ENCODE assay signal across 1 cellular context in genomic region chr9:87602933-87603643, GRCh38.
A peak's percentile ranks its signal among the peaks of the same experiment; 100 is the strongest.
TF ChIP-seq lines count a peak whose summit lies in the region.

No MANE protein-coding gene starts in this region.

TF ChIP-seq in HEK293, 187 proteins besides CTCF, POLR2A, EP300 and RAD21 (continued from another document):
- peak; percentile 97 for TF ChIP-seq ZBTB44 (tag by site-specific recombination; IDR thresholded peaks at IDR 0.05)
- 0 out of 2 replicates have a peak, but pooled peaks have one; percentile 50 for TF ChIP-seq ZNF639 (tag by site-specific recombination; IDR thresholded peaks at IDR 0.05)
- peak; percentile 16; the same call in 1 of the 2 replicates for TF ChIP-seq ZNF335 (tag by site-specific recombination; conservative IDR thresholded peaks at IDR 0.05)
- TF ChIP-seq ZBTB48 (tag by site-specific recombination; IDR thresholded peaks at IDR 0.05), result no peak
- TF ChIP-seq ZBTB1 (tag by site-specific recombination; IDR thresholded peaks at IDR 0.05), result peak; percentile 63; the same call in 1 of the 2 replicates
- TF ChIP-seq HOXD13 (CRISPR knock-in tag; IDR thresholded peaks at IDR 0.05; ENCODE audit: borderline replicate concordance), result peak; percentile 89; the same call in 1 of the 2 replicates
- TF ChIP-seq ZNF843 (tag by site-specific recombination; IDR thresholded peaks at IDR 0.05), result peak; percentile 96
- TF ChIP-seq ZNF596 (tag by site-specific recombination; IDR thresholded peaks at IDR 0.05), result peak; percentile 58; the same call in 1 of the 2 replicates
- TF ChIP-seq REST (tag by site-specific recombination; IDR thresholded peaks at IDR 0.05), result no peak
- peak; percentile 68 for TF ChIP-seq INSM2 (tag by site-specific recombination; IDR thresholded peaks at IDR 0.05)
- peak; percentile 67; the same call in 1 of the 2 replicates for TF ChIP-seq GLI2 (tag by site-specific recombination; IDR thresholded peaks at IDR 0.05; ENCODE audit: borderline replicate concordance, low read depth)
- no peak for TF ChIP-seq PATZ1 (tag by site-specific recombination; IDR thresholded peaks at IDR 0.05)
- no peak for TF ChIP-seq ZNF133 (tag by site-specific recombination; IDR thresholded peaks at IDR 0.05)
- TF ChIP-seq TCF7L2 (IDR thresholded peaks at IDR 0.05; ENCODE audit: borderline replicate concordance, low read depth, low read length), result peak; percentile 49; the same call in 1 of the 2 replicates
- peak; percentile 75 for TF ChIP-seq ZNF629 (tag by site-specific recombination; IDR thresholded peaks at IDR 0.05)
- TF ChIP-seq FEZF1 (tag by site-specific recombination; IDR thresholded peaks at IDR 0.05), result peak; percentile 86
- TF ChIP-seq KLF17 (tag by site-specific recombination; IDR thresholded peaks at IDR 0.05), result peak; percentile 52; the same call in 1 of the 2 replicates
- TF ChIP-seq ZNF610 (tag by site-specific recombination; IDR thresholded peaks at IDR 0.05; ENCODE audit: borderline replicate concordance), result no peak
- no peak for TF ChIP-seq KLF7 (tag by site-specific recombination; IDR thresholded peaks at IDR 0.05; ENCODE audit: borderline replicate concordance)
- peak; percentile 96 for TF ChIP-seq OVOL3 (tag by site-specific recombination; IDR thresholded peaks at IDR 0.05)
- TF ChIP-seq ZNF449 (tag by site-specific recombination; IDR thresholded peaks at IDR 0.05), result peak; percentile 73; the same call in 1 of the 2 replicates
- TF ChIP-seq ZNF10 (tag by site-specific recombination; IDR thresholded peaks at IDR 0.05), result peak; percentile 63; the same call in 1 of the 2 replicates
- peak; percentile 30; the same call in 1 of the 2 replicates for TF ChIP-seq ZNF394 (tag by site-specific recombination; IDR thresholded peaks at IDR 0.05; ENCODE audit: borderline replicate concordance)
- peak; percentile 82 for TF ChIP-seq PRDM4 (tag by site-specific recombination; IDR thresholded peaks at IDR 0.05)
- TF ChIP-seq OSR2 (tag by site-specific recombination; IDR thresholded peaks at IDR 0.05), result peak; percentile 97
- no peak for TF ChIP-seq KLF8 (tag by site-specific recombination; IDR thresholded peaks at IDR 0.05)
- peak; percentile 78; the same call in 1 of the 2 replicates for TF ChIP-seq MEIS1 (CRISPR knock-in tag; IDR thresholded peaks at IDR 0.05; ENCODE audit: borderline replicate concordance)
- TF ChIP-seq KLF10 (tag by site-specific recombination; IDR thresholded peaks at IDR 0.05), result peak; percentile 30; the same call in 1 of the 2 replicates
- TF ChIP-seq ZNF791 (tag by site-specific recombination; IDR thresholded peaks at IDR 0.05), result no peak
- TF ChIP-seq ZNF580 (tag by site-specific recombination; IDR thresholded peaks at IDR 0.05), result peak; percentile 75
- TF ChIP-seq GLIS1 (tag by site-specific recombination; IDR thresholded peaks at IDR 0.05), result peak; percentile 85
